ENCODE assay signal across 8 cellular contexts in the genomic region with DNA sequence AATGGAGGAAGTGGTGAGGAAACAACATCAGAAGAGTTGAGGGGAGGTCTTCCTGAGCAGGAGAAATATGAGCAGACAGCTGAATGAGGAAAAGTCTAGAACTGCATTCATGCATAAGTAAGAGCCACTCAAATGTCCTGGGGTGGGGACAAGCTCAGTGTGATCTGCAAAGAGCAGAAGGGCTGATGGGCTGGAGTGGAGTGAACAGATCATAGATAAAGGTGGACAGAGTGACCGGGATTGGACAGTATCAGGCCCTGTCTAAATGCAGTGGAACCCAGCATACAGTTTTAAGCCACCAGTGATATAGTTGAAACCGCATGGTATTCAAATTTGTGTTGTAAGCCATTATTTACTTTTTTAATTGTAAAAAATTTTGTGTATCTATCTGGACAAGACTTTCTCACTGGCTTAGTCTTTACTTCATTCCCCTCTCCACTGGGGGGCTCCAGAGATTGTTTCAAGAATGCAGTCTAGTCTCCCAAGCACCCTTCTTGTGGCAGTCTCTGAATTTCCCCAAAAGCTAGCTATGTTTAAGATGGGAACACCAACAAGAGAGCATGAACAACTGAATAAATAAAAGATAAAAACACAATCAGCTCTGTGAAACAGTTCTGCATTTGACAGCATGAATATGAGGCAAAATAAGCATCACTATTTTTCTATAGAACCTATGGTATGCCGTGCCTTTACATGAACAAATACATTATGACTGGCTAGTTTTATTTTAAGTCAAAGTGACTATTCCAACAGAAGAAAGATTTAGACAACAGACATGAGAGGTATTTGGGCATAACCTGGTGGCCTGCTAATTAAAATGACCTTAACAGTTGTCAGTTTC. TPM values are rescaled to one million over a fixed set of nuclear protein-coding genes. Genes with fewer than 3 reads are reported as not detected.
A peak's percentile ranks its signal among the peaks of the same experiment; 100 is the strongest.
DNase-seq lines count a peak whose midpoint lies in the region; ATAC-seq, FAIRE-seq and TF ChIP-seq lines count a peak whose summit lies in the region.

No MANE protein-coding gene starts in this region.

- H3K4me2 ChIP-seq in KMS-11 = no peak overlapping the region

- H3K4me3 ChIP-seq in KMS-11 (IDR thresholded peaks at IDR 0.05; ENCODE audit: insufficient read depth, low read depth, low read length) (no peak overlapping the region), sigmoid colon (no peak overlapping the region)

- no peaks in the 10 kb centered on the region for H3K9me3 ChIP-seq in sigmoid colon

- H3K27ac ChIP-seq in KMS-11 (no peak overlapping the region), sigmoid colon (no peak overlapping the region)

- no peak overlapping the region for H2AFZ ChIP-seq in KMS-11 (ENCODE audit: low read depth)

- H3K4me1 ChIP-seq in KMS-11 (ENCODE audit: low read depth, poor library complexity, severe bottlenecking) (peaks cover 9% of the 10 kb centered on the region), sigmoid colon (no peaks in the 10 kb centered on the region)

- TF ChIP-seq POLR2A in sigmoid colon (IDR thresholded peaks at IDR 0.05) = no peak

- H3K79me2 ChIP-seq in KMS-11 (ENCODE audit: insufficient read depth, low read depth) = no peaks in the 10 kb centered on the region

- DNase-seq in SIG-M5 treated with dmso at 0.1 percent for 504 hours (lab: John Stamatoyannopoulos, UW; ENCODE audit: unreplicated experiment) (peak; percentile 26), SIG-M5 (lab: John Stamatoyannopoulos, UW) (no peak), frontal cortex (ENCODE audit: low spot score in 2 of 2) (peak; percentile 40 to 44), sigmoid colon (peak; percentile 66), activated T-cell treated with anti-CD3 and anti-CD28 coated beads for 4 hours (no peak)

- H3K27me3 ChIP-seq in KMS-11 (ENCODE audit: insufficient read depth, low read depth) (no peaks in the 10 kb centered on the region), sigmoid colon (no peaks in the 10 kb centered on the region)

- H3K36me3 ChIP-seq in KMS-11 (ENCODE audit: insufficient read depth) = no peaks in the 10 kb centered on the region
- H3K36me3 ChIP-seq in sigmoid colon = no peaks in the 10 kb centered on the region

- no peak for TF ChIP-seq EP300 in sigmoid colon (IDR thresholded peaks at IDR 0.05)

- peak; percentile 6 for FAIRE-seq in frontal cortex (lab: Jason Lieb, UNC)

- intact Hi-C loops in sigmoid colon (cut with DNase I) = loop anchor here (1.0 to 5.0 kb wide), 3 partner anchors 163 to 354 kb away; no protein-coding TSS in a partner anchor

- H3K9ac ChIP-seq in KMS-11 = no peak overlapping the region

- peak; percentile 75 for TF ChIP-seq CTCF in KMS-11 (conservative IDR thresholded peaks at IDR 0.05; ENCODE audit: low read depth, low read length)
- peak; percentile 31 to 68 (median 56) for TF ChIP-seq CTCF in sigmoid colon (IDR thresholded peaks at IDR 0.05)

- WGBS in sigmoid colon, 2 donors = 53 to 73% methylated on average over 3 of the region's 3 CpGs

- ATAC-seq in SK-N-SH treated with all-trans-retinoic acid at 6 μM for 48 hours (peak; percentile 97), GM21737 (IDR thresholded peaks at IDR 0.05; ENCODE audit: unreplicated experiment) (no peak)

- H4K20me1 ChIP-seq in KMS-11 (ENCODE audit: insufficient read depth) = no peaks in the 10 kb centered on the region

TF ChIP-seq in SK-N-SH treated with all-trans-retinoic acid at 6 μM for 48 hours, 23 proteins besides CTCF, POLR2A, EP300 and RAD21:
- TF ChIP-seq ARNTL (CRISPR knock-in tag; IDR thresholded peaks at IDR 0.05; ENCODE audit: borderline replicate concordance, low read depth) (no peak), ZNF565 (CRISPR knock-in tag; conservative IDR thresholded peaks at IDR 0.05; ENCODE audit: low read depth) (no peak), ISL1 (CRISPR knock-in tag; IDR thresholded peaks at IDR 0.05) (no peak), ESRRG (CRISPR knock-in tag; IDR thresholded peaks at IDR 0.05) (no peak), SNAI2 (CRISPR knock-in tag; IDR thresholded peaks at IDR 0.05) (no peak), PPARA (CRISPR knock-in tag; IDR thresholded peaks at IDR 0.05; ENCODE audit: borderline replicate concordance) (no peak), TCF4 (CRISPR knock-in tag; IDR thresholded peaks at IDR 0.05; ENCODE audit: borderline replicate concordance) (no peak), TOX (CRISPR knock-in tag; IDR thresholded peaks at IDR 0.05; ENCODE audit: borderline replicate concordance) (no peak), OSR1 (CRISPR knock-in tag; IDR thresholded peaks at IDR 0.05) (no peak), ZFP30 (CRISPR knock-in tag; IDR thresholded peaks at IDR 0.05) (no peak), RARB (CRISPR knock-in tag; IDR thresholded peaks at IDR 0.05) (no peak), ZC3H10 (CRISPR knock-in tag; IDR thresholded peaks at IDR 0.05) (no peak), CSDC2 (CRISPR knock-in tag; IDR thresholded peaks at IDR 0.05) (no peak)
- TF ChIP-seq, protein P1, sequence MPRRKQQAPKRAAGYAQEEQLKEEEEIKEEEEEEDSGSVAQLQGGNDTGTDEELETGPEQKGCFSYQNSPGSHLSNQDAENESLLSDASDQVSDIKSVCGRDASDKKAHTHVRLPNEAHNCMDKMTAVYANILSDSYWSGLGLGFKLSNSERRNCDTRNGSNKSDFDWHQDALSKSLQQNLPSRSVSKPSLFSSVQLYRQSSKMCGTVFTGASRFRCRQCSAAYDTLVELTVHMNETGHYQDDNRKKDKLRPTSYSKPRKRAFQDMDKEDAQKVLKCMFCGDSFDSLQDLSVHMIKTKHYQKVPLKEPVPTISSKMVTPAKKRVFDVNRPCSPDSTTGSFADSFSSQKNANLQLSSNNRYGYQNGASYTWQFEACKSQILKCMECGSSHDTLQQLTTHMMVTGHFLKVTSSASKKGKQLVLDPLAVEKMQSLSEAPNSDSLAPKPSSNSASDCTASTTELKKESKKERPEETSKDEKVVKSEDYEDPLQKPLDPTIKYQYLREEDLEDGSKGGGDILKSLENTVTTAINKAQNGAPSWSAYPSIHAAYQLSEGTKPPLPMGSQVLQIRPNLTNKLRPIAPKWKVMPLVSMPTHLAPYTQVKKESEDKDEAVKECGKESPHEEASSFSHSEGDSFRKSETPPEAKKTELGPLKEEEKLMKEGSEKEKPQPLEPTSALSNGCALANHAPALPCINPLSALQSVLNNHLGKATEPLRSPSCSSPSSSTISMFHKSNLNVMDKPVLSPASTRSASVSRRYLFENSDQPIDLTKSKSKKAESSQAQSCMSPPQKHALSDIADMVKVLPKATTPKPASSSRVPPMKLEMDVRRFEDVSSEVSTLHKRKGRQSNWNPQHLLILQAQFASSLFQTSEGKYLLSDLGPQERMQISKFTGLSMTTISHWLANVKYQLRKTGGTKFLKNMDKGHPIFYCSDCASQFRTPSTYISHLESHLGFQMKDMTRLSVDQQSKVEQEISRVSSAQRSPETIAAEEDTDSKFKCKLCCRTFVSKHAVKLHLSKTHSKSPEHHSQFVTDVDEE (CRISPR knock-in tag; IDR thresholded peaks at IDR 0.05) = no peak
- TF ChIP-seq, protein P2, sequence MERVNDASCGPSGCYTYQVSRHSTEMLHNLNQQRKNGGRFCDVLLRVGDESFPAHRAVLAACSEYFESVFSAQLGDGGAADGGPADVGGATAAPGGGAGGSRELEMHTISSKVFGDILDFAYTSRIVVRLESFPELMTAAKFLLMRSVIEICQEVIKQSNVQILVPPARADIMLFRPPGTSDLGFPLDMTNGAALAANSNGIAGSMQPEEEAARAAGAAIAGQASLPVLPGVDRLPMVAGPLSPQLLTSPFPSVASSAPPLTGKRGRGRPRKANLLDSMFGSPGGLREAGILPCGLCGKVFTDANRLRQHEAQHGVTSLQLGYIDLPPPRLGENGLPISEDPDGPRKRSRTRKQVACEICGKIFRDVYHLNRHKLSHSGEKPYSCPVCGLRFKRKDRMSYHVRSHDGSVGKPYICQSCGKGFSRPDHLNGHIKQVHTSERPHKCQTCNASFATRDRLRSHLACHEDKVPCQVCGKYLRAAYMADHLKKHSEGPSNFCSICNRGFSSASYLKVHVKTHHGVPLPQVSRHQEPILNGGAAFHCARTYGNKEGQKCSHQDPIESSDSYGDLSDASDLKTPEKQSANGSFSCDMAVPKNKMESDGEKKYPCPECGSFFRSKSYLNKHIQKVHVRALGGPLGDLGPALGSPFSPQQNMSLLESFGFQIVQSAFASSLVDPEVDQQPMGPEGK (CRISPR knock-in tag; IDR thresholded peaks at IDR 0.05; ENCODE audit: borderline replicate concordance) = no peak
- TF ChIP-seq, protein P3, sequence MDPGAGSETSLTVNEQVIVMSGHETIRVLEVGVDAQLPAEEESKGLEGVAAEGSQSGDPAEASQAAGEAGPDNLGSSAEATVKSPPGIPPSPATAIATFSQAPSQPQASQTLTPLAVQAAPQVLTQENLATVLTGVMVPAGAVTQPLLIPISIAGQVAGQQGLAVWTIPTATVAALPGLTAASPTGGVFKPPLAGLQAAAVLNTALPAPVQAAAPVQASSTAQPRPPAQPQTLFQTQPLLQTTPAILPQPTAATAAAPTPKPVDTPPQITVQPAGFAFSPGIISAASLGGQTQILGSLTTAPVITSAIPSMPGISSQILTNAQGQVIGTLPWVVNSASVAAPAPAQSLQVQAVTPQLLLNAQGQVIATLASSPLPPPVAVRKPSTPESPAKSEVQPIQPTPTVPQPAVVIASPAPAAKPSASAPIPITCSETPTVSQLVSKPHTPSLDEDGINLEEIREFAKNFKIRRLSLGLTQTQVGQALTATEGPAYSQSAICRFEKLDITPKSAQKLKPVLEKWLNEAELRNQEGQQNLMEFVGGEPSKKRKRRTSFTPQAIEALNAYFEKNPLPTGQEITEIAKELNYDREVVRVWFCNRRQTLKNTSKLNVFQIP (CRISPR knock-in tag; IDR thresholded peaks at IDR 0.05; ENCODE audit: borderline replicate concordance, low read depth) = no peak

RNA-seq across cellular contexts. Expression of a gene that starts 10.7 kb away (rescaled TPM):
- total RNA-seq in frontal cortex = 4.1 TPM
- total RNA-seq in sigmoid colon = 1 to 10 TPM; 4.3 to 9.1 (median 5.1) TPM
- under 1 TPM in 2 of 3 donors, not detected in 1; under 0.01 to 0.50 TPM for polyA plus RNA-seq in sigmoid colon

Comparison
In these comparisons a context has a peak if more than half of its experiments do, and no peak if none do; other contexts are left out.
1. DNase-seq: peak in SIG-M5 treated with dmso at 0.1 percent for 504 hours (single experiment), frontal cortex (2 of 2) and sigmoid colon (single experiment); none in SIG-M5 (single experiment) and activated T-cell treated with anti-CD3 and anti-CD28 coated beads for 4 hours (single experiment).